1 cellular context compared by ENCODE assay signal in genomic region chr4:43369036-43369594, GRCh38.
TF ChIP-seq lines count a peak whose summit lies in the region.

No MANE protein-coding gene starts in this region.

TF ChIP-seq in GM23338, 12 proteins besides CTCF, POLR2A, EP300 and RAD21:
- TF ChIP-seq ZNF462 (CRISPR knock-in tag; IDR thresholded peaks at IDR 0.05) (no peak), ZNF331 (CRISPR knock-in tag; IDR thresholded peaks at IDR 0.05; ENCODE audit: low read depth) (no peak), EZH2 (IDR thresholded peaks at IDR 0.05; ENCODE audit: low read depth, unreplicated experiment) (no peak)
TF ChIP-seq in GM23338: peak in this region for 0.
